11 cellular contexts compared by ENCODE assay signal in the genomic region with DNA sequence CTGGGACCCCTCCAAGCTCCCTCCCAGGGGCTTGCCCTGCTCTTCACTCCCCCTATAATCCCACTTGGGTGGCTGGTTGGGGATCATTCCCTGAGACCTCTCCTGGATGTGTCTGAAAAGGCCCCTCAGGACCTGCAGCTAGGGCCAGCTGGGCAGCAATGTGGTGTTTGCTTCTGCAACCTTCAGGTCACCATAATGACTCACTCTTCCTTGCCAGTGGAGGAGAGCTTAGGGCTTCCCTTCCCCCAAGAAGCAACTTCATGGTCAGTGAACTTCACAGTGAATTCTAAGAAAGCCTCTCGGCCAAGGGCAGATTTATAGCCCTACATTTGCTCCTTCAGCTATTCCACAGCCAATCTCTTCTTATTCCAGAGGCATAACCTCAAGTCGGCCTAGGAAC. TPM values are rescaled to one million over a fixed set of nuclear protein-coding genes. Genes with fewer than 3 reads are reported as not detected.
DNase-seq lines count a peak whose midpoint lies in the region; ATAC-seq and TF ChIP-seq lines count a peak whose summit lies in the region.
"Had no signal": no experiment of that assay in that cellular context is flagged by ENCODE, and none has a peak within 500 bp of the region (broad histone marks: within the 10 kb centered on the region; RNA-seq: fewer than 3 reads in every experiment).

No MANE protein-coding gene starts in this region.

- H3K4me3 Mint-ChIP-seq in CD4-positive, alpha-beta T cell, result peak overlapping the region; percentile 76
- peak overlapping the region; percentile 67 for H3K4me3 Mint-ChIP-seq in activated T-helper 17 cell treated with anti-CD3 and anti-CD28 coated beads, Interleukin-2, amount 50 U/mL, for 72 hours
- peak overlapping the region; percentile 18 to 68 (median 56) for H3K4me3 Mint-ChIP-seq in immature natural killer cell

- POLR2A ChIA-PET in CD4-positive, alpha-beta T cell (lab: Charles Lee), result interaction anchor here (1.3 kb wide), 1 partner anchor 12 kb away, joined by 3 read pairs; no protein-coding TSS in a partner anchor
- POLR2A ChIA-PET in A673 (lab: Charles Lee; ENCODE audit: low non-redundant PET), result no interaction called here

- no peak for ATAC-seq in CD4-positive, alpha-beta T cell (ENCODE audit: poor library complexity)
- peak; percentile 31 for ATAC-seq in activated T-helper 17 cell treated with anti-CD3 and anti-CD28 coated beads, Interleukin-2, amount 50 U/mL, for 72 hours (replicated peaks)
- ATAC-seq in GM18519 (IDR thresholded peaks at IDR 0.05; ENCODE audit: low FRiP score, unreplicated experiment), result no peak
- ATAC-seq in GM19452 (IDR thresholded peaks at IDR 0.05; ENCODE audit: unreplicated experiment), result no peak

- peak overlapping the region; percentile 85 for H3K27ac Mint-ChIP-seq in CD4-positive, alpha-beta T cell
- H3K27ac Mint-ChIP-seq in activated T-helper 17 cell treated with anti-CD3 and anti-CD28 coated beads, Interleukin-2, amount 50 U/mL, for 72 hours, result peak overlapping the region; percentile 4
- peak overlapping the region in 3 of 6 donors; percentile 3 to 54 (median 23) for H3K27ac Mint-ChIP-seq in immature natural killer cell

- no peaks in the 10 kb centered on the region for H3K36me3 Mint-ChIP-seq in CD4-positive, alpha-beta T cell (ENCODE audit: low read depth)
- no peaks in the 10 kb centered on the region for H3K36me3 Mint-ChIP-seq in activated T-helper 17 cell treated with anti-CD3 and anti-CD28 coated beads, Interleukin-2, amount 50 U/mL, for 72 hours (ENCODE audit: low read depth)
- H3K36me3 Mint-ChIP-seq in immature natural killer cell, result no peaks in the 10 kb centered on the region

- no peak for TF ChIP-seq CTCF in CD4-positive, alpha-beta T cell (IDR thresholded peaks at IDR 0.05)
- TF ChIP-seq CTCF in A673 (conservative IDR thresholded peaks at IDR 0.05; ENCODE audit: low read depth, low read length), result no peak

- no peak overlapping the region for H3K4me3 ChIP-seq in A673 (ENCODE audit: low read depth, low read length, poor library complexity, severe bottlenecking)
- H3K4me3 ChIP-seq: lower lobe of right lung had no signal

- H3K4me1 Mint-ChIP-seq in CD4-positive, alpha-beta T cell (ENCODE audit: low read depth), result peaks cover 42% of the 10 kb centered on the region
- H3K4me1 Mint-ChIP-seq in activated T-helper 17 cell treated with anti-CD3 and anti-CD28 coated beads, Interleukin-2, amount 50 U/mL, for 72 hours, result peaks cover 26% of the 10 kb centered on the region
- H3K4me1 Mint-ChIP-seq in immature natural killer cell, result peaks cover 23 to 31% of the 10 kb centered on the region in 2 donors

- no peaks in the 10 kb centered on the region for H3K9me3 ChIP-seq in CD4-positive, alpha-beta T cell (ENCODE audit: control insufficient read depth, low read length)
- no peaks in the 10 kb centered on the region for H3K9me3 ChIP-seq in A673 (ENCODE audit: low read depth, low read length, poor library complexity, severe bottlenecking)
- H3K9me3 ChIP-seq: lower lobe of right lung, SK-N-SH had no signal

- intact Hi-C loops in CD4-positive, alpha-beta T cell (cut with DNase I, micrococcal nuclease), result no loop called here
- intact Hi-C loops in A673 (cut with micrococcal nuclease; ENCODE audit: unreplicated experiment), result no loop called here

- CTCF ChIA-PET in CD4-positive, alpha-beta T cell (lab: Charles Lee), result no interaction called here
- CTCF ChIA-PET in A673 (lab: Charles Lee), result no interaction called here

- no peaks in the 10 kb centered on the region for H3K9me3 Mint-ChIP-seq in CD4-positive, alpha-beta T cell
- no peaks in the 10 kb centered on the region for H3K9me3 Mint-ChIP-seq in activated T-helper 17 cell treated with anti-CD3 and anti-CD28 coated beads, Interleukin-2, amount 50 U/mL, for 72 hours
- no peaks in the 10 kb centered on the region for H3K9me3 Mint-ChIP-seq in immature natural killer cell

- H3K27me3 Mint-ChIP-seq in CD4-positive, alpha-beta T cell, result no peaks in the 10 kb centered on the region
- H3K27me3 Mint-ChIP-seq in activated T-helper 17 cell treated with anti-CD3 and anti-CD28 coated beads, Interleukin-2, amount 50 U/mL, for 72 hours, result no peaks in the 10 kb centered on the region
- H3K27me3 Mint-ChIP-seq in immature natural killer cell (ENCODE audit: low read depth in 3 of 3), result peaks cover 0 to 3% (median 2%) of the 10 kb centered on the region in 3 donors

- no peaks in the 10 kb centered on the region for H3K4me1 ChIP-seq in A673 (ENCODE audit: insufficient read depth, low read length, poor library complexity, severe bottlenecking)
- H3K4me1 ChIP-seq: lower lobe of right lung had no signal

- peak overlapping the region; percentile 51 for H3K27ac ChIP-seq in CD4-positive, alpha-beta T cell (ENCODE audit: low read depth, low read length)
- no peak overlapping the region for H3K27ac ChIP-seq in A673 (ENCODE audit: low read depth, low read length, poor library complexity, severe bottlenecking)
- H3K27ac ChIP-seq: lower lobe of right lung had no signal

- DNase-seq in CD4-positive, alpha-beta T cell, result no peak
- DNase-seq in HT1080 (ENCODE audit: low read depth) (peak; percentile 12), immature natural killer cell (no peak), A673 (ENCODE audit: low spot score) (no peak), NCI-H2081 treated with DMSO at 0.1 percent for 48 hours (lab: John Stamatoyannopoulos, UW) (no peak)
- DNase-seq: lower lobe of right lung, NCI-H345, SK-N-SH had no signal

- no peaks in the 10 kb centered on the region for H3K27me3 ChIP-seq in CD4-positive, alpha-beta T cell (ENCODE audit: control insufficient read depth, insufficient read depth, low read length)
- H3K27me3 ChIP-seq in A673 (replicated peaks; ENCODE audit: insufficient read depth, low read depth, low read length, poor library complexity), result peaks cover 5% of the 10 kb centered on the region

- no TSS peak for BruUV-seq in A673 (replicated peaks; lab: Mats Ljungman, UMichigan)

- H3K36me3 ChIP-seq in A673 (ENCODE audit: insufficient read depth, low read length, poor library complexity, severe bottlenecking), result no peaks in the 10 kb centered on the region
- H3K36me3 ChIP-seq: lower lobe of right lung had no signal

RNA-seq across cellular contexts. Expression of a gene that starts 45.1 kb away (rescaled TPM):
- total RNA-seq in CD4-positive, alpha-beta T cell, result 10 to 100 TPM; 23.0 to 25.3 TPM
- total RNA-seq in HT1080 (2014; rRNA removed; shearing (Covaris generic)), result not detected in 2 replicates
- 0.37 and 0.44 TPM in 2 replicates for polyA plus RNA-seq in HT1080 (2015; cell fraction: cytosol; rRNA removed)
- 0.23 and 0.26 TPM in 2 replicates for polyA plus RNA-seq in HT1080 (2015; cell fraction: nucleus; rRNA removed)
- 1 to 10 TPM; 3.3 to 3.9 TPM for total RNA-seq in activated T-helper 17 cell treated with anti-CD3 and anti-CD28 coated beads, Interleukin-2, amount 50 U/mL, for 72 hours
- under 1 TPM; 0.84 to 0.93 (median 0.86) TPM for polyA plus RNA-seq in immature natural killer cell
- total RNA-seq in A673 (2021), result 2.8 and 5.8 TPM in 2 replicates
